In the genomic region with DNA sequence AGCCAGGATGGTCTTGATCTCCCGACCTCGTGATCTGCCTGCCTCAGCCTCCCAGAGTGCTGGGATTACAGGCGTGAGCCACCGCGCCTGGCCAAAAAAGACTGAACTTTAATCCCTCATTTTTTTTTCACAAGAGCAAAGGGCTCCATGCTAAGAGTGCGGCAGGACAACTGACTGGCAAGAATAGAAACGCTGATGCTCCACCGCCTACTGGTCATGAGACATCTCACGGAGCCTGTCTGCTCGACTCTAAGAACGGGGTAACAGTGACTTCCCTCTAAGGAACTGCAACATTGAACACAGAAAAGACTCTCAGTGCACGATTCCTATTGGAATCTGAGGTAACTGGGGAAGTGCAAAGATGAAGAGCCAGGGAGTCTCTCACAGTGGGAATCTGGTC, we compare ENCODE assay signal across 36 cellular contexts. TPM values are rescaled to one million over a fixed set of nuclear protein-coding genes. Genes with fewer than 3 reads are reported as not detected.
"Had no signal": no experiment of that assay in that cellular context is flagged by ENCODE, and none has a peak within 500 bp of the region (broad histone marks: within the 10 kb centered on the region; RNA-seq: fewer than 3 reads in every experiment).

No MANE protein-coding gene starts in this region.

- H3K27ac Mint-ChIP-seq: activated CD4-positive, alpha-beta memory T cell treated with anti-CD3 and anti-CD28 coated beads for 36 hours; activated CD4-positive, alpha-beta T cell treated with anti-CD3 and anti-CD28 coated beads, Interleukin-2, amount 10 ng/mL, durations not matched to agents 24 days and 14 days; activated T-helper 1 cell treated with anti-CD3 and anti-CD28 coated beads, Interleukin-12 subunit alpha, Interleukin-12 subunit beta, Interleukin-2, Interleukin-4 antibody, amounts not matched to agents 30 ng/mL and 10 ng/mL and 1 ng/mL, durations not matched to agents 14 hours and 24 hours and 36 hours; effector memory CD8-positive, alpha-beta T cell; immature natural killer cell; natural killer cell treated with Interleukin-12 subunit alpha and Interleukin-12 subunit beta and Interleukin-15 and Interleukin-18, amount 100 ng/mL, for 72 hours; T-helper 17 cell had no signal

- H3K4me1 Mint-ChIP-seq: activated CD4-positive, alpha-beta T cell treated with anti-CD3 and anti-CD28 coated beads, Interleukin-2, amount 10 ng/mL, durations not matched to agents 24 days and 14 days; immature natural killer cell; T-helper 17 cell had no signal

- H3K4me3 Mint-ChIP-seq: activated CD4-positive, alpha-beta memory T cell treated with anti-CD3 and anti-CD28 coated beads for 36 hours; activated CD4-positive, alpha-beta T cell treated with anti-CD3 and anti-CD28 coated beads, Interleukin-2, amount 10 ng/mL, durations not matched to agents 24 days and 14 days; activated T-helper 1 cell treated with anti-CD3 and anti-CD28 coated beads, Interleukin-12 subunit alpha, Interleukin-12 subunit beta, Interleukin-2, Interleukin-4 antibody, amounts not matched to agents 30 ng/mL and 10 ng/mL and 1 ng/mL, durations not matched to agents 14 hours and 24 hours and 36 hours; effector memory CD8-positive, alpha-beta T cell; immature natural killer cell; natural killer cell treated with Interleukin-12 subunit alpha and Interleukin-12 subunit beta and Interleukin-15 and Interleukin-18, amount 100 ng/mL, for 72 hours; T-helper 17 cell had no signal

- DNase-seq: activated CD4-positive, alpha-beta memory T cell treated with anti-CD3 and anti-CD28 coated beads for 36 hours; activated CD4-positive, alpha-beta T cell treated with anti-CD3 and anti-CD28 coated beads, Interleukin-2, amount 10 ng/mL, durations not matched to agents 24 days and 14 days; activated CD4-positive, CD25-positive, alpha-beta regulatory T cell treated with anti-CD3 and anti-CD28 coated beads, Interleukin-2, amount 50 U/mL, for 72 hours; activated CD8-positive, alpha-beta memory T cell treated with anti-CD3 and anti-CD28 coated beads, Interleukin-2, amount 50 U/mL, for 4 hours; activated effector memory CD4-positive, alpha-beta T cell treated with anti-CD3 and anti-CD28 coated beads, Interleukin-2, amount 50 U/mL, for 16 hours; activated naive CD4-positive, alpha-beta T cell treated with anti-CD3 and anti-CD28 coated beads, Interleukin-2, amount 50 U/mL, for 16 hours; activated T-cell treated with anti-CD3 and anti-CD28 coated beads, Interleukin-2, amount 50 U/mL, for 1 hour; body of pancreas; effector memory CD8-positive, alpha-beta T cell; erythroblast; head of caudate nucleus; immature natural killer cell; kidney glomerular epithelial cell; mesendoderm; stimulated activated CD4-positive, alpha-beta T cell treated with anti-CD3 and anti-CD28 coated beads, Interleukin-1b, Interleukin-23, amount 100 ng/mL, for 48 hours; stimulated activated CD4-positive, alpha-beta T cell treated with anti-CD3 and anti-CD28 coated beads, Interleukin-4, amount 100 ng/mL, for 4 hours; stimulated activated CD8-positive, alpha-beta memory T cell treated with anti-CD3 and anti-CD28 coated beads, Interleukin-4, amount 100 ng/mL, for 48 hours; stimulated activated naive CD4-positive, alpha-beta T cell; T-helper 17 cell; T1000; upper lobe of left lung; WERI-Rb-1 had no signal

- H3K9me3 ChIP-seq: body of pancreas, gastroesophageal sphincter, upper lobe of left lung, vagina had no signal

- ATAC-seq: body of pancreas; effector memory CD8-positive, alpha-beta T cell; left lobe of liver; natural killer cell treated with Interleukin-12 subunit alpha and Interleukin-12 subunit beta and Interleukin-15 and Interleukin-18, amount 100 ng/mL, for 72 hours; T-helper 17 cell had no signal

- H3K4me1 ChIP-seq: body of pancreas, upper lobe of left lung, vagina had no signal

- H3K9me3 Mint-ChIP-seq: activated CD4-positive, alpha-beta memory T cell treated with anti-CD3 and anti-CD28 coated beads for 36 hours; activated CD4-positive, alpha-beta T cell treated with anti-CD3 and anti-CD28 coated beads, Interleukin-2, amount 10 ng/mL, durations not matched to agents 24 days and 14 days; activated T-helper 1 cell treated with anti-CD3 and anti-CD28 coated beads, Interleukin-12 subunit alpha, Interleukin-12 subunit beta, Interleukin-2, Interleukin-4 antibody, amounts not matched to agents 30 ng/mL and 10 ng/mL and 1 ng/mL, durations not matched to agents 14 hours and 24 hours and 36 hours; effector memory CD8-positive, alpha-beta T cell; immature natural killer cell; natural killer cell treated with Interleukin-12 subunit alpha and Interleukin-12 subunit beta and Interleukin-15 and Interleukin-18, amount 100 ng/mL, for 72 hours had no signal

- H3K27me3 Mint-ChIP-seq: activated CD4-positive, alpha-beta memory T cell treated with anti-CD3 and anti-CD28 coated beads for 36 hours; activated CD4-positive, alpha-beta T cell treated with anti-CD3 and anti-CD28 coated beads, Interleukin-2, amount 10 ng/mL, durations not matched to agents 24 days and 14 days; effector memory CD8-positive, alpha-beta T cell; natural killer cell treated with Interleukin-12 subunit alpha and Interleukin-12 subunit beta and Interleukin-15 and Interleukin-18, amount 100 ng/mL, for 72 hours; T-helper 17 cell had no signal

- H3K27ac ChIP-seq: body of pancreas, cardiac muscle cell, upper lobe of left lung, vagina, WERI-Rb-1 had no signal

- H3K4me3 ChIP-seq: body of pancreas, cardiac muscle cell, coronary artery, gastroesophageal sphincter, lung, smooth muscle cell, upper lobe of left lung, vagina had no signal

- H3K27me3 ChIP-seq: body of pancreas, cardiac muscle cell, gastroesophageal sphincter, upper lobe of left lung, vagina had no signal

RNA-seq across cellular contexts. Expression of gene HIGD1B, which starts 23.9 kb away (rescaled TPM):
- total RNA-seq: activated CD4-positive, alpha-beta memory T cell treated with anti-CD3 and anti-CD28 coated beads for 36 hours; activated CD4-positive, alpha-beta T cell treated with anti-CD3 and anti-CD28 coated beads, Interleukin-2, amount 10 ng/mL, durations not matched to agents 24 days and 14 days; activated CD8-positive, alpha-beta memory T cell treated with anti-CD3 and anti-CD28 coated beads for 36 hours; activated T-helper 1 cell treated with anti-CD3 and anti-CD28 coated beads, Interleukin-12 subunit alpha, Interleukin-12 subunit beta, Interleukin-2, Interleukin-4 antibody, amounts not matched to agents 30 ng/mL and 10 ng/mL and 1 ng/mL, durations not matched to agents 14 hours and 24 hours and 36 hours; cardiac muscle cell; left lobe of liver; mononuclear cell; myocyte; natural killer cell treated with Interleukin-12 subunit alpha and Interleukin-12 subunit beta and Interleukin-15 and Interleukin-18, amount 100 ng/mL, for 72 hours; osteoblast; renal cortical epithelial cell; smooth muscle cell; T-helper 17 cell; vagina had no signal
- polyA plus RNA-seq: immature natural killer cell had no signal

RNA-seq across cellular contexts. Expression of gene GJC1, which starts 41.5 kb away (rescaled TPM):
- total RNA-seq: mononuclear cell, T-helper 17 cell had no signal
- polyA plus RNA-seq: immature natural killer cell had no signal

RNA-seq across cellular contexts. Expression of gene GFAP, which starts 43.8 kb away (rescaled TPM):
- total RNA-seq: activated CD4-positive, alpha-beta memory T cell treated with anti-CD3 and anti-CD28 coated beads for 36 hours; activated CD4-positive, alpha-beta T cell treated with anti-CD3 and anti-CD28 coated beads, Interleukin-2, amount 10 ng/mL, durations not matched to agents 24 days and 14 days; activated CD8-positive, alpha-beta memory T cell treated with anti-CD3 and anti-CD28 coated beads for 36 hours; activated T-helper 1 cell treated with anti-CD3 and anti-CD28 coated beads, Interleukin-12 subunit alpha, Interleukin-12 subunit beta, Interleukin-2, Interleukin-4 antibody, amounts not matched to agents 30 ng/mL and 10 ng/mL and 1 ng/mL, durations not matched to agents 14 hours and 24 hours and 36 hours; natural killer cell treated with Interleukin-12 subunit alpha and Interleukin-12 subunit beta and Interleukin-15 and Interleukin-18, amount 100 ng/mL, for 72 hours; upper lobe of left lung; vagina had no signal
